Comparison of ENCODE assay signal across 1 cellular context in genomic region chr2:3494984-3495666, GRCh38.
TF ChIP-seq lines count a peak whose summit lies in the region.

No MANE protein-coding gene starts in this region.

TF ChIP-seq in SK-N-SH treated with all-trans-retinoic acid at 6 μM for 48 hours, 23 proteins besides CTCF, POLR2A, EP300 and RAD21 (continued from another document):
- no peak for TF ChIP-seq TSHZ2 (CRISPR knock-in tag; IDR thresholded peaks at IDR 0.05)
- no peak for TF ChIP-seq OSR1 (CRISPR knock-in tag; IDR thresholded peaks at IDR 0.05)
- no peak for TF ChIP-seq CSRNP3 (CRISPR knock-in tag; IDR thresholded peaks at IDR 0.05)
- TF ChIP-seq CSDC2 (CRISPR knock-in tag; IDR thresholded peaks at IDR 0.05): no peak
